ENCODE assay signal across 8 cellular contexts in the genomic region with DNA sequence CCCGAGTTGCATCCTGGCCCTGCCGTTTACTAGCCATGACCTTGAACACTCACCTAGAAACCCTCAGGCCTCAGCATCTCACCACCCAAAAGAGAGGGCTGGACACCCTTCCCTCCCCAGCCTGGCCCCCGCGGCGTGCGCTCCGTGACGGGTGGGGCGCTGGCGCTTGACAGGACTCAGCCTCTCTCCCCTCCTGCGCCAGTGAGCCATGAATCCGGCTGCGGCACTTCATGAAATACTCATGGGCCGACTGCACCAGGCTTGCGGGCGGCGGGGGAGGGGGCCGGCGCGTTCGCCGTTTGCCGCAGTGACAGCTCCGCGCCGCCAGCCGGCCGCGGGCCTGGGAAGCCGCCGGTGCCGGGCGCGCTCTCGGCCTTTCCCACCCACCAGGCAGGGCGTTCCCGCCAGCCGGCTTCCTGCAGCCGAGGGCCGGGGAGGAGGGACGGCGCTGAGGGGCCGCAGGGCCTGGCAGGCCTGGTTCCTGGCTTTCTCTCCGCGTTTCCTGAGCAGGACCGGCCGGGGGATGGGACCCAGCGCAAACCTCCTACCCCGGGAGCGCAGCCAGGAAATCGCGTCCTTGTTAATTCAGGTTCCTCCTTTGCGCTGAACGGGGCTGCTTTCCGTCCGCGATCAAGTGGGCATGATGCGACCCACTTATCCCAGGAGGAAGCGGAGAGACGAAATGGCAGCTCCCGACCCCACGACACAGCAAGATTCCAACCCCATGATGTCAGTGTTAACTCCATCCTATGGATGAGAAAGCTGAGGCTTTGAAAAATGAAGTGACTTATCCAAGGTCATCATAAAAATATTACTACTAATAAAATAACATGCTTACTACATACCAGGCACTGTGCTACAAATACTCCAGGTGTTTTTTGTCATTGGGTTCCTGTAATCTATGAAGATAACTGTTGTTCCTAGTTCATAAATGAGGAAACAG. TPM values are rescaled to one million over a fixed set of nuclear protein-coding genes. Genes with fewer than 3 reads are reported as not detected.
DNase-seq lines count a peak whose midpoint lies in the region; ATAC-seq and TF ChIP-seq lines count a peak whose summit lies in the region.

No MANE protein-coding gene starts in this region.

- no peaks in the 10 kb centered on the region for H3K9me3 Mint-ChIP-seq in neural crest cell

- in situ Hi-C loops in ACHN (cut with HindIII; ENCODE audit: low pct_ligation_motif_present, low pct_unique_long_range_greater_than_20kb, low sequenced_read_pairs) = no loop called here
- in situ Hi-C loops in transverse colon (cut with MboI; ENCODE audit: low pct_ligation_motif_present in 1 of 4, low pct_unique_long_range_greater_than_20kb in 1 of 4, low sequenced_read_pairs in 3 of 4) = loop anchor here in 1 of 4 donors (25.0 kb wide), 1 partner anchor 190 kb away; no protein-coding TSS in a partner anchor

- TF ChIP-seq CTCF in neural crest cell (conservative IDR thresholded peaks at IDR 0.05) (peak; percentile 33), transverse colon (IDR thresholded peaks at IDR 0.05) (peak in 3 of 5 experiments; percentile 12 to 50 (median 30))

- peak overlapping the region; percentile 67 for H3K27ac Mint-ChIP-seq in neural crest cell (ENCODE audit: unreplicated experiment)

- peak; percentile 74 for DNase-seq in ACHN
- peak; percentile 54 for DNase-seq in RPMI8226
- DNase-seq in activated naive CD4-positive, alpha-beta T cell treated with Interleukin-2 at 50 U/mL for 16 hours = peak; percentile 60
- DNase-seq in foreskin melanocyte = peak; percentile 64
- DNase-seq in neural crest cell (ENCODE audit: low read depth, low spot score) = peak; percentile 69
- peak; percentile 70 for DNase-seq in transverse colon

- peaks cover 19% of the 10 kb centered on the region for H3K27me3 Mint-ChIP-seq in neural crest cell (ENCODE audit: low read depth)

- TF ChIP-seq EP300 in transverse colon (IDR thresholded peaks at IDR 0.05; ENCODE audit: low read depth) = no peak

- no peaks in the 10 kb centered on the region for H3K27me3 ChIP-seq in transverse colon

- H3K4me1 ChIP-seq in transverse colon = peaks cover 10 to 39% (median 18%) of the 10 kb centered on the region in 4 donors

- ATAC-seq in GM18505 (IDR thresholded peaks at IDR 0.05; ENCODE audit: unreplicated experiment) = peak; percentile 69
- ATAC-seq in HG03457 (IDR thresholded peaks at IDR 0.05; ENCODE audit: unreplicated experiment) = peak; percentile 70

- intact Hi-C loops in transverse colon (cut with DNase I; ENCODE audit: low total_unique reads) = no loop called here

- TF ChIP-seq POLR2A in GM18505 (IDR thresholded peaks at IDR 0.05; ENCODE audit: borderline replicate concordance, extremely low read depth, insufficient read depth, insufficient read length) = peak; percentile 64
- no peak for TF ChIP-seq POLR2A in transverse colon (IDR thresholded peaks at IDR 0.05)

- no peaks in the 10 kb centered on the region for H3K36me3 Mint-ChIP-seq in neural crest cell (ENCODE audit: low read depth)

- H3K27ac ChIP-seq in transverse colon = peak overlapping the region; percentile 75 to 88 (median 82)

- peak overlapping the region; percentile 30 to 59 (median 42) for H3K4me3 ChIP-seq in transverse colon

- H3K9me3 ChIP-seq in transverse colon = no peaks in the 10 kb centered on the region

- 0 to 2% methylated on average over 1 to 47 of the region's 62 CpGs for WGBS in transverse colon (ENCODE audit: low coverage in 1 of 2), 2 donors

- peaks cover 15% of the 10 kb centered on the region for H3K4me1 Mint-ChIP-seq in neural crest cell

- H3K4me3 Mint-ChIP-seq in neural crest cell = peak overlapping the region; percentile 77

- H3K36me3 ChIP-seq in transverse colon = no peaks in the 10 kb centered on the region

RNA-seq across cellular contexts. Expression of gene LUZP1, which starts 9.1 kb away (rescaled TPM):
- total RNA-seq in neural crest cell (31.3 and 31.4 TPM in 2 replicates), transverse colon (10 to 100 TPM; 28.3 to 46.4 (median 33.3) TPM)

RNA-seq across cellular contexts. Expression of gene HTR1D, which starts 39.6 kb away (rescaled TPM):
- total RNA-seq in neural crest cell = not detected in 2 replicates
- under 1 TPM in 2 of 4 donors, not detected in 2; 0.14 to 0.20 TPM for total RNA-seq in transverse colon

Comparison
In these comparisons a context has a peak if more than half of its experiments do, and no peak if none do; other contexts are left out.
1. Peak in every context shown above with its lines: DNase-seq, ATAC-seq, H3K4me3 ChIP-seq and H3K27ac ChIP-seq.